9 cellular contexts compared by ENCODE assay signal in the genomic region with DNA sequence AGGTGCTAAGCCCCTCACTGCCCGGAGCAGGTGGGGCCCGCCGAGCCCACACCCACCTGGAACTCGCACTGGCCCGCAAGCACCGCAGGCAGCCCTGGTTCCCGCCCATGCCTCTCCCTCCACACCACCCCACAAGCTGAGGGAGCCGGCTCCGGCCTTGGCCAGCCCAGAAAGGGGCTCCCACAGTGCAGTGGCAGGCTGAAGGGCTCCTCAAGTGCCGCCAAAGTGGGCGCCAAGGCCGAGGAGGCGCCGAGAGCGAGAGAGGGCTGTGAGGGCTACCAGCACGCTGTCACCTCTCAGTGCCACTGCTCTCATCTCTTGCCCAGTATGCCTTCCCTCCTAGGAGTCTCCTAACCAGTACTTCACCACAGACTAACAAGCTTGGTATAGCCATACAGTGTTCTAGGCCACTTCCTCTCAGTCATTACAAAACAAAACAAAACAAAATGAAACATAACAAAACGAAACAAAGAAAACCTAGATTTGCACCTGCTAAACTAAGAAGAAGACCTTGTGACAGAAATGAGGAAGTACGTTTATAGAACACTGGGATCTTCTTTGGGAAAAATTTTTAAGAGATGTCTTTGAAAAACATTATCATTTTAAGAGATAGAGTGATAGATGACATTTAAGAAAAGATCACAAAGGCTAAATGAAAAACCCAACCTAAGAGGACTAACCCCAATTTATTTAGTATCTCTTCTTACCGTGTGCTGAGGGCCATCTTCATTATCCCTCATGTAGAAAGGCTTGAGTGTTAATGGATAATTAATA. TPM values are rescaled to one million over a fixed set of nuclear protein-coding genes. Genes with fewer than 3 reads are reported as not detected.
DNase-seq lines count a peak whose midpoint lies in the region; ATAC-seq, FAIRE-seq and TF ChIP-seq lines count a peak whose summit lies in the region.
"Had no signal": no experiment of that assay in that cellular context is flagged by ENCODE, and none has a peak within 500 bp of the region (broad histone marks: within the 10 kb centered on the region; RNA-seq: fewer than 3 reads in every experiment).

No MANE protein-coding gene starts in this region.

- CTCF ChIA-PET in GM12878 (lab: Yijun Ruan, JAX) = interaction anchor here (0.8 to 2.9 kb wide), 11 partner anchors 13 to 237 kb away, joined by 3 to 14 read pairs (median 5); no protein-coding TSS in a partner anchor
- CTCF ChIA-PET in mammary epithelial cell (lab: Charles Lee; ENCODE audit: low non-redundant PET) = no interaction called here

- H3K4me1 ChIP-seq in GM12878 (ENCODE audit: control insufficient read depth, insufficient read depth, low read length) (peaks cover 26% of the 10 kb centered on the region), mammary epithelial cell (ENCODE audit: insufficient read depth, low read length) (no peaks in the 10 kb centered on the region)
- H3K4me1 ChIP-seq: psoas muscle had no signal

- H3K4me2 ChIP-seq in GM12878 (ENCODE audit: control insufficient read depth, insufficient read depth) (peak overlapping the region; percentile 56), mammary epithelial cell (ENCODE audit: insufficient read depth, low read depth, low read length) (no peak overlapping the region)

- TF ChIP-seq CTCF in GM12864 (IDR thresholded peaks at IDR 0.05; ENCODE audit: low read depth, low read length, missing control alignments) (no peak), GM12878 (IDR thresholded peaks at IDR 0.05 in 2 of 3, conservative IDR thresholded peaks at IDR 0.05 in 1 of 3; ENCODE audit: control insufficient read depth in 2 of 3, extremely low read depth in 1 of 3, insufficient read depth in 1 of 3, low read depth in 3 of 3, low read length in 3 of 3) (no peak), mammary epithelial cell (conservative IDR thresholded peaks at IDR 0.05 in 1 of 2, IDR thresholded peaks at IDR 0.05 in 1 of 2; ENCODE audit: extremely low read depth in 1 of 2, insufficient read depth in 1 of 2, low read depth in 1 of 2, low read length in 2 of 2) (no peak)

- SMC1A ChIA-PET in GM12878 (lab: Charles Lee; ENCODE audit: uncharacterized antibody, unreplicated experiment) = interaction anchor here (0.9 to 3.4 kb wide), 13 partner anchors 8 to 237 kb away, joined by 3 to 16 read pairs (median 4); no protein-coding TSS in a partner anchor

- H2AFZ ChIP-seq in GM12878 (ENCODE audit: control insufficient read depth, low read depth, low read length) = peak overlapping the region; percentile 67
- no peak overlapping the region for H2AFZ ChIP-seq in mammary epithelial cell (ENCODE audit: low read depth, low read length)

- ATAC-seq in GM21381 (IDR thresholded peaks at IDR 0.05; ENCODE audit: unreplicated experiment) (peak; percentile 99), HG03575 (IDR thresholded peaks at IDR 0.05; ENCODE audit: extremely low read depth, insufficient number of reproducible peaks, low FRiP score, unreplicated experiment) (peak; percentile 98), GM12878 (peak; percentile 100)
- ATAC-seq: psoas muscle had no signal

- WGBS in GM12878 (ENCODE audit: insufficient coverage, insufficient replicate concordance, low lambda C conversion rate, missing lambda C conversion rate) = under 1% methylated on average over 19 of the region's 19 CpGs
- 100% methylated on average over 6 of the region's 19 CpGs for WGBS in mammary epithelial cell (ENCODE audit: low coverage, missing lambda C conversion rate)

- no peaks in the 10 kb centered on the region for H4K20me1 ChIP-seq in GM12878 (ENCODE audit: control insufficient read depth, insufficient read depth)
- H4K20me1 ChIP-seq in mammary epithelial cell (ENCODE audit: insufficient read depth, low read length) = no peaks in the 10 kb centered on the region

- TF ChIP-seq EP300 in GM12878 (IDR thresholded peaks at IDR 0.05; ENCODE audit: borderline replicate concordance in 1 of 2, control insufficient read depth in 1 of 2, low read depth in 2 of 2, low read length in 2 of 2) = peak; percentile 63 to 84

- FAIRE-seq in GM12878 (lab: Jason Lieb, UNC) = peak; percentile 96

- H3K4me3 ChIP-seq in GM12864 (ENCODE audit: low read depth, low read length) (peak overlapping the region; percentile 47), GM12878 (peak overlapping the region; percentile 35; the same call in 1 of the 2 replicates), mammary epithelial cell (replicated peaks in 1 of 3; ENCODE audit: insufficient read depth in 1 of 3, low read depth in 2 of 3, low read length in 3 of 3) (no peak overlapping the region)
- H3K4me3 ChIP-seq: psoas muscle had no signal

- H3K36me3 ChIP-seq in GM12878 (ENCODE audit: control insufficient read depth in 2 of 2, insufficient read depth in 2 of 2, low read length in 1 of 2) = peaks cover 2% of the 10 kb centered on the region in 2 experiments; a peak in 2 of 4 replicates
- H3K36me3 ChIP-seq in mammary epithelial cell (ENCODE audit: insufficient read depth, low read length) = peaks cover 6% of the 10 kb centered on the region

- intact Hi-C loops in GM12878 (cut with micrococcal nuclease; ENCODE audit: unreplicated experiment) (loop anchor here (1.0 to 10.0 kb wide), 2 partner anchors 45 to 99 kb away; no protein-coding TSS in a partner anchor), mammary epithelial cell (cut with micrococcal nuclease) (no loop called here)

- H3K27ac ChIP-seq in GM12878 (ENCODE audit: control insufficient read depth, insufficient read depth) (peak overlapping the region; percentile 90), mammary epithelial cell (ENCODE audit: insufficient read depth, low read depth, low read length) (no peak overlapping the region)
- H3K27ac ChIP-seq: psoas muscle had no signal

- DNase-seq in GM12864 (ENCODE audit: low read depth) (peak; percentile 84), GM12878 (ENCODE audit: low read depth, low spot score) (peak; percentile 93), ureter (ENCODE audit: low spot score) (no peak), epidermal melanocyte (ENCODE audit: insufficient read length, low spot score) (no peak), mammary epithelial cell (no peak), NCI-H128 (lab: John Stamatoyannopoulos, UW; ENCODE audit: unreplicated experiment) (no peak)

- in situ Hi-C loops in GM12878 (cut with MboI) = no loop called here
- in situ Hi-C loops in mammary epithelial cell (cut with MboI; ENCODE audit: low sequenced_read_pairs in 2 of 2) = no loop called here

- H3K9ac ChIP-seq in GM12878 (ENCODE audit: control insufficient read depth, insufficient read depth, low read length) (peak overlapping the region; percentile 53; the same call in 1 of the 2 replicates), mammary epithelial cell (ENCODE audit: insufficient read depth, low read length) (no peak overlapping the region)

- BruUV-seq in GM12878 (replicated peaks; lab: Mats Ljungman, UMichigan) (no TSS peak), mammary epithelial cell (replicated peaks; lab: Mats Ljungman, UMichigan) (no TSS peak)

- POLR2A ChIA-PET in GM12878 (lab: Charles Lee) = interaction anchor here (1.3 kb wide), 1 partner anchor 37 kb away, joined by 5 read pairs; no protein-coding TSS in a partner anchor

- TF ChIP-seq RAD21 in GM12878 (IDR thresholded peaks at IDR 0.05; ENCODE audit: insufficient read depth, low read depth, low read length) = no peak

- dilution Hi-C loops in mammary epithelial cell (cut with HindIII; ENCODE audit: low sequenced_read_pairs) = no loop called here

- no peaks in the 10 kb centered on the region for H3K27me3 ChIP-seq in GM12878 (replicated peaks in 1 of 2; ENCODE audit: control insufficient read depth in 2 of 2, insufficient read depth in 2 of 2, low read length in 1 of 2)
- no peaks in the 10 kb centered on the region for H3K27me3 ChIP-seq in mammary epithelial cell (ENCODE audit: insufficient read depth, low read length)

- RAD21 ChIA-PET in GM12878 (lab: Charles Lee; ENCODE audit: unreplicated experiment) = interaction anchor here (1.1 to 2.6 kb wide), 6 partner anchors 37 to 237 kb away, joined by 3 to 31 read pairs (median 8); partner anchors contain the start of gene GAB2

- H3K9me3 ChIP-seq in GM12878 (replicated peaks; ENCODE audit: control insufficient read depth, insufficient read depth, low read length) (no peaks in the 10 kb centered on the region; the same call in 1 of the 3 replicates), mammary epithelial cell (replicated peaks; ENCODE audit: insufficient read depth, low read length) (no peaks in the 10 kb centered on the region)
- H3K9me3 ChIP-seq: psoas muscle had no signal

- TF ChIP-seq POLR2A in GM12878 (IDR thresholded peaks at IDR 0.05; ENCODE audit: low read depth, low read length) = peak; percentile 78

- no peaks in the 10 kb centered on the region for H3K79me2 ChIP-seq in GM12878 (ENCODE audit: control insufficient read depth, insufficient read depth, low read length)
- no peaks in the 10 kb centered on the region for H3K79me2 ChIP-seq in mammary epithelial cell (ENCODE audit: insufficient read depth, low read length)

TF ChIP-seq in GM12878, 131 proteins besides CTCF, POLR2A, EP300 and RAD21 (continues in another document):
- TF ChIP-seq MEF2A (IDR thresholded peaks at IDR 0.05; ENCODE audit: insufficient read depth, low read depth, low read length) = peak; percentile 71; the same call in 1 of the 2 replicates

RNA-seq across cellular contexts. Expression of gene GAB2, which starts 47.7 kb away (rescaled TPM):
- 6.6 and 9.8 TPM in 2 replicates for total RNA-seq in GM12878 (2013; cell fraction: nucleolus; rRNA removed)
- total RNA-seq in GM12878 (2014; rRNA removed) (4.8 and 5.7 TPM in 2 replicates), GM12878 (2014; rRNA removed; fragmentation: Illumina TruSeq; extraction: Trizol) (5.7 and 6.4 TPM in 2 replicates), GM12878 (2021) (12.0 and 12.6 TPM in 2 replicates), ureter (20.9 TPM), mammary epithelial cell (1 to 10 TPM; 1.0 to 4.3 TPM)
- polyA plus RNA-seq in GM12878 (2011; ENCODE audit: low read depth) = 3.8 TPM
- polyA plus RNA-seq in GM12878 (2011; rRNA removed) (0.24 and 0.69 TPM in 2 replicates), GM12878 (2014; fragmentation: Illumina TruSeq; extraction: Trizol) (7.9 and 8.7 TPM in 2 replicates), GM12878 (2014; fragmentation: Nextera tagmentation; extraction: Ambion mirVana) (1 to 10 TPM; 1.1 to 2.1 TPM), GM12878 (2014; rRNA removed) (5.0 and 5.2 TPM in 2 replicates), GM12878 (2016; fragmentation: Nextera tagmentation; extraction: Ambion mirVana) (1 to 10 TPM; 1.6 to 2.8 TPM), mammary epithelial cell (0.40 TPM)
- polyA plus RNA-seq in GM12878 (2011; cell fraction: cytosol; rRNA removed) = 0.25 and 0.38 TPM in 2 replicates
- 0.67 and 0.76 TPM in 2 replicates for polyA plus RNA-seq in GM12878 (2011; cell fraction: nucleus; rRNA removed)
- 5.4 and 6.4 TPM in 2 replicates for polyA plus RNA-seq in GM12878 (2012)
- polyA minus RNA-seq in GM12878 (2011; rRNA and poly(A)+ RNA removed) = 0.66 and 1.7 TPM in 2 replicates
- polyA minus RNA-seq in GM12878 (2011; cell fraction: cytosol; rRNA and poly(A)+ RNA removed) = 0.94 TPM in 1 of 2 replicates, not detected in the other
- polyA minus RNA-seq in GM12878 (2011; cell fraction: nucleus; rRNA and poly(A)+ RNA removed) = 0.38 and 0.48 TPM in 2 replicates
- polyA minus RNA-seq in mammary epithelial cell = 2.0 TPM

Comparison
In these comparisons a context has a peak if more than half of its experiments do, and no peak if none do; other contexts are left out.
1. DNase-seq: peak in GM12864 (single experiment) and GM12878 (single experiment); none in ureter (single experiment), epidermal melanocyte (single experiment), mammary epithelial cell (single experiment) and NCI-H128 (single experiment).
2. H3K4me3 ChIP-seq: peak in GM12864 (single experiment) and GM12878 (single experiment); none in mammary epithelial cell (0 of 3).
3. Peak in every context shown above with its lines, with median percentiles within 50 percentile points of each other: ATAC-seq.